8 cellular contexts compared by ENCODE assay signal in the genomic region with DNA sequence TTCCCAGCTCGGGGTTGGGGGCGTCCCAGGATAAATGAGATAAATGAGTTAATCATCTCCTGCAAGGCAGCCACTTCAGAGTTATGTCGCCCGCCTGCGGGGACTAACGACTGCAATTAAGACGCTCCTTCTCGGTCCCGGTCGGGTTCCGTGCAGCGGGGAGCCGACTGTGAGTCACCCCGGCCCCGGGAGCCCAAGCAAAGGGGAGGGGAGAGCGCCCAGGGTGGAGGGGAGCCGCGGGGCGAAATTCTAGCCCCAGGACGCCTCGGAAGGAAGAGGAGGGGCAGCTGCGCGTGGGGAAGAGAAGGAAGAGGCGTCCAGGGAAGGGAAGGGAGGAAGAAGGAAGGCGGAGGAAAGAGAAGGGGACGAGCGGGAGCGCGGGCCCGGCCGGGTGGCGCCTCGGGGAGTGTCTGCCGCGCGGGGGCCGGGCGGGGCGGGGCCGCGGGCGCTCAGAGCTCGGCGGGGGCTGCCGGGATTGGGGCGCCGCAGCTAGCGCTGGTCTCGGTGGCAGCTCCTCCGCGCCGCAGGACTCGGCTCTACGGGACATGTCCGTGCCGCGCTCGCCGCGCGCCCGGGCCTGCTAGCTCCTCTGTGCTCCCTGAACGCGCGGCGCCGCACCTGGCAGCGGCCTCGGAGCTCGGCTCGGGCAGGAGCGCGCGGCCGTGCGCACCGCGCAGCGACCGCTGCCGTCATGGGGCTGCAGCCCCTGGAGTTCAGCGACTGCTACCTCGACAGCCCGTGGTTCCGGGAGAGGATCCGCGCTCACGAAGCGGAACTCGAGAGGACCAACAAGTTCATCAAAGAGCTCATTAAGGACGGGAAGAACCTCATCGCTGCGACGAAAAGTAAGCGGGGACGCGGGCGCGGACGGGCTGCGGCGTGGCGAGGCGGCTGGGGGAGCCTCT. TPM values are rescaled to one million over a fixed set of nuclear protein-coding genes. Genes with fewer than 3 reads are reported as not detected.
DNase-seq lines count a peak whose midpoint lies in the region; ATAC-seq, FAIRE-seq and TF ChIP-seq lines count a peak whose summit lies in the region.

A gene with protein sequence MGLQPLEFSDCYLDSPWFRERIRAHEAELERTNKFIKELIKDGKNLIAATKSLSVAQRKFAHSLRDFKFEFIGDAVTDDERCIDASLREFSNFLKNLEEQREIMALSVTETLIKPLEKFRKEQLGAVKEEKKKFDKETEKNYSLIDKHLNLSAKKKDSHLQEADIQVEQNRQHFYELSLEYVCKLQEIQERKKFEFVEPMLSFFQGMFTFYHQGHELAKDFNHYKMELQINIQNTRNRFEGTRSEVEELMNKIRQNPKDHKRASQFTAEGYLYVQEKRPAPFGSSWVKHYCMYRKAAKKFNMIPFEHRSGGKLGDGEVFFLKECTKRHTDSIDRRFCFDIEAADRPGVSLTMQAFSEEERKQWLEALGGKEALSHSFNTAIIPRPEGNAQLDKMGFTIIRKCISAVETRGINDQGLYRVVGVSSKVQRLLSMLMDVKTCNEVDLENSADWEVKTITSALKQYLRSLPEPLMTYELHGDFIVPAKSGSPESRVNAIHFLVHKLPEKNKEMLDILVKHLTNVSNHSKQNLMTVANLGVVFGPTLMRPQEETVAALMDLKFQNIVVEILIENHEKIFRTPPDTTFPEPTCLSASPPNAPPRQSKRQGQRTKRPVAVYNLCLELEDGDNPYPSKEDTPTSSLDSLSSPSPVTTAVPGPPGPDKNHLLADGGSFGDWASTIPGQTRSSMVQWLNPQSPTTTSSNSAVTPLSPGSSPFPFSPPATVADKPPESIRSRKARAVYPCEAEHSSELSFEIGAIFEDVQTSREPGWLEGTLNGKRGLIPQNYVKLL (plus strand): TSS at position 478 of the 905 bp plus-strand sequence. CDS start 214 bp downstream, at position 692.

- H3K36me3 Mint-ChIP-seq in GM23338 (ENCODE audit: low read depth): no peaks in the 10 kb centered on the region
- peaks cover 3% of the 10 kb centered on the region for H3K36me3 Mint-ChIP-seq in activated B cell treated with CpG ODN at 0.5 μM for 24 hours (ENCODE audit: low read depth)

- H2AFZ ChIP-seq in GM23338: peak within 1 kb of the TSS; percentile 97

- POLR2A ChIA-PET in activated B cell treated with CpG ODN at 0.5 μM for 24 hours (lab: Charles Lee): interaction anchor here (0.6 to 0.9 kb wide), 2 partner anchors 13 to 48 kb away, joined by 3 to 6 read pairs; a partner anchor contains a TSS

- TF ChIP-seq CTCF in GM23338 (conservative IDR thresholded peaks at IDR 0.05; ENCODE audit: low read depth in 2 of 2): no peak
- no peak for TF ChIP-seq CTCF in activated B cell treated with CpG ODN at 0.5 μM for 24 hours (IDR thresholded peaks at IDR 0.05)
- no peak for TF ChIP-seq CTCF in kidney (IDR thresholded peaks at IDR 0.05; ENCODE audit: borderline replicate concordance, extremely low read depth, insufficient read depth)

- no peaks in the 10 kb centered on the region for H3K79me2 ChIP-seq in GM23338 (replicated peaks; ENCODE audit: insufficient read depth)

- peak within 1 kb of the TSS; percentile 85 for H3K4me3 ChIP-seq in GM23338
- H3K4me3 ChIP-seq in kidney (ENCODE audit: low read length in 2 of 2): peak within 1 kb of the TSS; percentile 85

- peaks cover 31% of the 10 kb centered on the region for H3K27me3 Mint-ChIP-seq in GM23338 (ENCODE audit: insufficient read depth, low read depth, poor library complexity)
- peaks cover 32% of the 10 kb centered on the region for H3K27me3 Mint-ChIP-seq in activated B cell treated with CpG ODN at 0.5 μM for 24 hours

- H3K9me2 ChIP-seq in GM23338 (ENCODE audit: insufficient read depth): no peaks in the 10 kb centered on the region

- H3K4me2 ChIP-seq in GM23338: peak within 1 kb of the TSS; percentile 97

- H3K27ac ChIP-seq in GM23338 (ENCODE audit: low read depth): no peak within 1 kb of the TSS
- H3K27ac ChIP-seq in caudate nucleus (ENCODE audit: low read depth, low read length): peak within 1 kb of the TSS; percentile 62
- H3K27ac ChIP-seq in kidney (ENCODE audit: low read depth in 2 of 2, low read length in 2 of 2): peak within 1 kb of the TSS; percentile 87 to 91

- peaks cover 3% of the 10 kb centered on the region; the same call in 1 of the 2 replicates for H3F3A ChIP-seq in GM23338 (replicated peaks; ENCODE audit: low read depth)

- H3K4me1 Mint-ChIP-seq in GM23338: peaks cover 35% of the 10 kb centered on the region
- H3K4me1 Mint-ChIP-seq in activated B cell treated with CpG ODN at 0.5 μM for 24 hours: peaks cover 16% of the 10 kb centered on the region

- H3K4me3 Mint-ChIP-seq in GM23338 (peak within 1 kb of the TSS; percentile 82), activated B cell treated with CpG ODN at 0.5 μM for 24 hours (peak within 1 kb of the TSS; percentile 87)

- H3K9me3 Mint-ChIP-seq in GM23338 (no peaks in the 10 kb centered on the region), activated B cell treated with CpG ODN at 0.5 μM for 24 hours (no peaks in the 10 kb centered on the region)

- ATAC-seq in GM23338 (peak; percentile 65), activated B cell treated with CpG ODN at 0.5 μM for 24 hours (ENCODE audit: low read depth) (peak; percentile 74)

- H3K9me3 ChIP-seq in kidney (ENCODE audit: control insufficient read depth in 1 of 2, low read length in 2 of 2): no peaks in the 10 kb centered on the region

- DNase-seq in GM04504 (ENCODE audit: low read depth) (peak; percentile 68), GM23338 (ENCODE audit: low spot score) (peak; percentile 70), LoVo (ENCODE audit: low spot score) (peak; percentile 72), activated B cell treated with CpG ODN at 0.5 μM for 24 hours (peak; percentile 36), caudate nucleus (lab: John Stamatoyannopoulos, UW) (peak in 48 of 61 donors; percentile 7 to 84 (median 47)), kidney (peak; percentile 91), NAMALWA (ENCODE audit: low spot score) (no peak)
- DNase-seq in stimulated activated CD4-positive, alpha-beta T cell treated with anti-CD3 and anti-CD28 coated beads, Interleukin-1b, Interleukin-23, amount 100 ng/mL, for 1 hour (ENCODE audit: low read depth in 2 of 2): peak; percentile 22 to 38

- intact Hi-C loops in activated B cell treated with CpG ODN at 0.5 μM for 24 hours (cut with micrococcal nuclease): loop anchor here (2.0 kb wide), 1 partner anchor 47 kb away; a partner anchor contains a TSS
- intact Hi-C loops in kidney (cut with DNase I): no loop called here

- CTCF ChIA-PET in activated B cell treated with CpG ODN at 0.5 μM for 24 hours (lab: Charles Lee): interaction anchor here (1.0 to 1.3 kb wide), 3 partner anchors 23 to 135 kb away, joined by 3 to 5 read pairs (median 4); no protein-coding TSS in a partner anchor

- H3K4me1 ChIP-seq in GM23338 (ENCODE audit: insufficient read depth) (peaks cover 21% of the 10 kb centered on the region), kidney (ENCODE audit: control insufficient read depth in 1 of 2, insufficient read depth in 1 of 2, low read depth in 1 of 2, low read length in 2 of 2) (peaks cover 6 to 7% of the 10 kb centered on the region in 2 donors)

- H4K20me1 ChIP-seq in GM23338 (replicated peaks; ENCODE audit: insufficient read depth): no peaks in the 10 kb centered on the region

- no peak for FAIRE-seq in kidney (lab: Jason Lieb, UNC)

- peaks cover 83% of the 10 kb centered on the region for H3K27me3 ChIP-seq in GM23338 (ENCODE audit: insufficient read depth)

- H3K27ac Mint-ChIP-seq in GM23338: no peak within 1 kb of the TSS
- H3K27ac Mint-ChIP-seq in activated B cell treated with CpG ODN at 0.5 μM for 24 hours: no peak within 1 kb of the TSS

- H3K9ac ChIP-seq in kidney (ENCODE audit: low read length in 2 of 2): peak within 1 kb of the TSS; percentile 71 to 84

- H3K36me3 ChIP-seq in GM23338 (ENCODE audit: insufficient read depth): no peaks in the 10 kb centered on the region
- H3K36me3 ChIP-seq in kidney (ENCODE audit: control insufficient read depth in 1 of 2, insufficient read depth in 2 of 2, low read length in 2 of 2): no peaks in the 10 kb centered on the region

TF ChIP-seq in GM23338, 12 proteins besides CTCF, POLR2A, EP300 and RAD21 (continues in another document):
- TF ChIP-seq JUNB (IDR thresholded peaks at IDR 0.05; ENCODE audit: unreplicated experiment) (no peak), EZH2phosphoT487 (IDR thresholded peaks at IDR 0.05; ENCODE audit: unreplicated experiment) (no peak), CREB1 (CRISPR knock-in tag; IDR thresholded peaks at IDR 0.05; ENCODE audit: low read depth) (no peak)
- TF ChIP-seq, protein P1, sequence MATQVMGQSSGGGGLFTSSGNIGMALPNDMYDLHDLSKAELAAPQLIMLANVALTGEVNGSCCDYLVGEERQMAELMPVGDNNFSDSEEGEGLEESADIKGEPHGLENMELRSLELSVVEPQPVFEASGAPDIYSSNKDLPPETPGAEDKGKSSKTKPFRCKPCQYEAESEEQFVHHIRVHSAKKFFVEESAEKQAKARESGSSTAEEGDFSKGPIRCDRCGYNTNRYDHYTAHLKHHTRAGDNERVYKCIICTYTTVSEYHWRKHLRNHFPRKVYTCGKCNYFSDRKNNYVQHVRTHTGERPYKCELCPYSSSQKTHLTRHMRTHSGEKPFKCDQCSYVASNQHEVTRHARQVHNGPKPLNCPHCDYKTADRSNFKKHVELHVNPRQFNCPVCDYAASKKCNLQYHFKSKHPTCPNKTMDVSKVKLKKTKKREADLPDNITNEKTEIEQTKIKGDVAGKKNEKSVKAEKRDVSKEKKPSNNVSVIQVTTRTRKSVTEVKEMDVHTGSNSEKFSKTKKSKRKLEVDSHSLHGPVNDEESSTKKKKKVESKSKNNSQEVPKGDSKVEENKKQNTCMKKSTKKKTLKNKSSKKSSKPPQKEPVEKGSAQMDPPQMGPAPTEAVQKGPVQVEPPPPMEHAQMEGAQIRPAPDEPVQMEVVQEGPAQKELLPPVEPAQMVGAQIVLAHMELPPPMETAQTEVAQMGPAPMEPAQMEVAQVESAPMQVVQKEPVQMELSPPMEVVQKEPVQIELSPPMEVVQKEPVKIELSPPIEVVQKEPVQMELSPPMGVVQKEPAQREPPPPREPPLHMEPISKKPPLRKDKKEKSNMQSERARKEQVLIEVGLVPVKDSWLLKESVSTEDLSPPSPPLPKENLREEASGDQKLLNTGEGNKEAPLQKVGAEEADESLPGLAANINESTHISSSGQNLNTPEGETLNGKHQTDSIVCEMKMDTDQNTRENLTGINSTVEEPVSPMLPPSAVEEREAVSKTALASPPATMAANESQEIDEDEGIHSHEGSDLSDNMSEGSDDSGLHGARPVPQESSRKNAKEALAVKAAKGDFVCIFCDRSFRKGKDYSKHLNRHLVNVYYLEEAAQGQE (IDR thresholded peaks at IDR 0.05; ENCODE audit: unreplicated experiment): no peak

RNA-seq across cellular contexts. Expression of the gene that starts here (rescaled TPM):
- total RNA-seq in GM23338 (2014; rRNA removed; shearing (Covaris generic)): 4.6 and 5.1 TPM in 2 replicates
- polyA plus RNA-seq in GM23338 (2016; fragmentation: Nextera tagmentation; extraction: Ambion mirVana): 4.6 and 6.3 TPM in 2 replicates
- 0.42 and 0.60 TPM in 2 replicates for total RNA-seq in activated B cell treated with CpG ODN at 0.5 μM for 24 hours
- total RNA-seq in kidney: 20.3 TPM
- polyA plus RNA-seq in kidney (ENCODE audit: insufficient read depth, low read depth, low replicate concordance): 13.4 TPM

Comparison
In these comparisons a context has a peak if more than half of its experiments do, and no peak if none do; other contexts are left out.
1. Peak in DNase-seq and ATAC-seq in activated B cell treated with CpG ODN at 0.5 μM for 24 hours; RNA of the gene not detected or under 1 TPM.